Comparison of ENCODE assay signal across 8 cellular contexts in the genomic region with DNA sequence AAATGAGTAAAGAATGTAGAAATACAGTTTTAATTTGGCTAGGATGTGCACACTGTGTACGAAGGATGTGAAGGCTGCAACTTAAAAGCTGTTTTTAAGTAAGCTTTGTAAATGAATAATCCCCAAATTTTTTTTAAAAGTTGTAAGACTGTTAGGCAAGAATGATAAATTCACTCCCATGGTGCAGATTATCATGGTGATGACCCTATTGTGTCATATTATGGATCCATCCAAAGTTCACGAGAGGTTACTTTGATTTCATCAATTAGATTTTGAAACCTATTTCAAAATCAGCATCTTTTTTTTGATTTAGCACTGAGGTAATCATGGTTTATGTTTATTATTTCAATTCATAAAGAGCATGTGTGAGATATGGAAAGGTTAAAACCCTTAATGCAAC.
"Had no signal": no experiment of that assay in that cellular context is flagged by ENCODE, and none has a peak within 500 bp of the region (broad histone marks: within the 10 kb centered on the region; RNA-seq: fewer than 3 reads in every experiment).

No MANE protein-coding gene starts in this region.

- H3K27ac Mint-ChIP-seq: HFFc6, IgD-negative memory B cell had no signal

- H3K4me1 ChIP-seq: HAP-1 had no signal

- H3K4me1 Mint-ChIP-seq: IgD-negative memory B cell had no signal

- H3K27ac ChIP-seq: GM23248 had no signal

- H3K4me3 ChIP-seq: GM23248, HAP-1 had no signal

- H3K36me3 ChIP-seq: HAP-1 had no signal

- DNase-seq: GM23248, GOT3, H7, HFFc6, KBM-7 had no signal

- H3K36me3 Mint-ChIP-seq: IgD-negative memory B cell had no signal

- H3K9me3 ChIP-seq: HAP-1 had no signal

- H2AFZ ChIP-seq: GM23248 had no signal

- ATAC-seq: HCT116 had no signal

- H3K9me3 Mint-ChIP-seq: HFFc6, IgD-negative memory B cell had no signal

- H3K9ac ChIP-seq: GM23248 had no signal

- H3K4me3 Mint-ChIP-seq: HFFc6 had no signal
